In genomic region chr10:131635543-131635942, GRCh38 we compare ENCODE assay signal across 8 cellular contexts.
A peak's percentile ranks its signal among the peaks of the same experiment; 100 is the strongest.
DNase-seq lines count a peak whose midpoint lies in the region; ATAC-seq and TF ChIP-seq lines count a peak whose summit lies in the region.
"Not testable (repeated sequence)": the region's sequence is repeated elsewhere in the genome, so short reads cannot be mapped to it uniquely, and the experiment has no call there.

No MANE protein-coding gene starts in this region.

- H3K4me3 Mint-ChIP-seq in neural crest cell, result not testable (repeated sequence)

- not testable (repeated sequence) for H3K36me3 Mint-ChIP-seq in neural crest cell (ENCODE audit: low read depth)

- H3K4me1 Mint-ChIP-seq in neural crest cell, result not testable (repeated sequence)

- not testable (repeated sequence) for H3K27ac ChIP-seq in upper lobe of right lung

- ATAC-seq in upper lobe of right lung, result peak; percentile 39

- H3K4me3 ChIP-seq in GM12865 (ENCODE audit: low read depth, low read length); upper lobe of right lung: not testable (repeated sequence)

- not testable (repeated sequence) for H3K4me1 ChIP-seq in upper lobe of right lung

- not testable (repeated sequence) for H3K9me3 ChIP-seq in upper lobe of right lung

- not testable (repeated sequence) for H3K9me3 Mint-ChIP-seq in neural crest cell

- TF ChIP-seq CTCF in GM12865 (IDR thresholded peaks at IDR 0.05; ENCODE audit: insufficient read depth, low read depth, low read length, missing control alignments); neural crest cell (conservative IDR thresholded peaks at IDR 0.05); upper lobe of right lung (IDR thresholded peaks at IDR 0.05): not testable (repeated sequence)

- not testable (repeated sequence) for H3K27me3 ChIP-seq in upper lobe of right lung

- intact Hi-C loops in upper lobe of right lung (cut with DNase I), result not testable (repeated sequence)

- DNase-seq in GM12865 (ENCODE audit: low read depth) (peak; percentile 26), LHCN-M2 (ENCODE audit: low read depth) (peak; percentile 5), astrocyte of the hippocampus (ENCODE audit: low read depth, low spot score) (peak; percentile 59), foreskin melanocyte (peak; percentile 58)
- peak; percentile 41 for DNase-seq in NK-92 treated with Interleukin-12 subunit alpha and Interleukin-12 subunit beta, amount 100 ng/mL, for 24 hours (lab: John Stamatoyannopoulos, UW)
- peak; percentile 28 for DNase-seq in activated CD4-positive, alpha-beta T cell treated with anti-CD3 and anti-CD28 coated beads for 48 hours
- not testable (repeated sequence) for DNase-seq in neural crest cell (ENCODE audit: low read depth, low spot score); upper lobe of right lung

- H3K27me3 Mint-ChIP-seq in neural crest cell (ENCODE audit: low read depth), result not testable (repeated sequence)

- H3K36me3 ChIP-seq in upper lobe of right lung, result not testable (repeated sequence)

- H3K27ac Mint-ChIP-seq in neural crest cell (ENCODE audit: unreplicated experiment), result peak overlapping the region; percentile 88
